Comparison of ENCODE assay signal across 1 cellular context in the genomic region with DNA sequence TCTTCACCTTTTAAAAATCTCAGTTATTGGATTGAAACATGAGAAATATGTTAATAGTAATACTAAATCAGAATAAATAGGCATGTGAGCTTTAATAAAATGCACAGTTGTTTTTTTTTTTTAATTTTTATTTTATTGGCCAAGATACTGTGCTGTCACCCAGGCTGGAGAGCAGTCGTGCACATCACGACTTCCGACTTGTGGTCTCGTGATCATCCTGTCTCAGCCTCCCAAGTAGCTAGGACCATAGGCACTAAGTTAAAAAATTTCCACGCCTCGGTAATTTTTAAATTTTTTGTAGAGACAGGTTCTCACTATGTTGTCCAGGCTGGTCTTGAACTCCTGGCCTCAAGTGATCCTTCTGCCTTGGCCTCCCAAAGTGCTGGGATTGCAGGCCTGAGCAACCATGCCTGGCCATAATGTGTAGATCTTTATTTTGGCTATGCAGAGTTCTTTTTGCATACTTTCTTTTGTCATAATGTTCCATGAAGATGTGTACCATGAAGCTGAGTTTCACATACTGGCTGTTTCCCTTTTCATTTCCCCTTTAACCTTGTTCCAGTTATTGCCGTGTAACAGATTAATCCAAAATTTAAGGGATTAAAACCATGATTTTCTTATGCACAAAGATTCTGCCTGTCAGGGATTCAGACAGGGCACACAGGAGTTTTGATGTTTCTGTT.
TF ChIP-seq lines count a peak whose summit lies in the region.

No MANE protein-coding gene starts in this region.

TF ChIP-seq in GM23338, 12 proteins besides CTCF, POLR2A, EP300 and RAD21:
- no peak for TF ChIP-seq NANOG (IDR thresholded peaks at IDR 0.05; ENCODE audit: borderline replicate concordance)
- TF ChIP-seq, protein P1, sequence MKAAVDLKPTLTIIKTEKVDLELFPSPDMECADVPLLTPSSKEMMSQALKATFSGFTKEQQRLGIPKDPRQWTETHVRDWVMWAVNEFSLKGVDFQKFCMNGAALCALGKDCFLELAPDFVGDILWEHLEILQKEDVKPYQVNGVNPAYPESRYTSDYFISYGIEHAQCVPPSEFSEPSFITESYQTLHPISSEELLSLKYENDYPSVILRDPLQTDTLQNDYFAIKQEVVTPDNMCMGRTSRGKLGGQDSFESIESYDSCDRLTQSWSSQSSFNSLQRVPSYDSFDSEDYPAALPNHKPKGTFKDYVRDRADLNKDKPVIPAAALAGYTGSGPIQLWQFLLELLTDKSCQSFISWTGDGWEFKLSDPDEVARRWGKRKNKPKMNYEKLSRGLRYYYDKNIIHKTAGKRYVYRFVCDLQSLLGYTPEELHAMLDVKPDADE (IDR thresholded peaks at IDR 0.05) = no peak
- TF ChIP-seq, protein P2, sequence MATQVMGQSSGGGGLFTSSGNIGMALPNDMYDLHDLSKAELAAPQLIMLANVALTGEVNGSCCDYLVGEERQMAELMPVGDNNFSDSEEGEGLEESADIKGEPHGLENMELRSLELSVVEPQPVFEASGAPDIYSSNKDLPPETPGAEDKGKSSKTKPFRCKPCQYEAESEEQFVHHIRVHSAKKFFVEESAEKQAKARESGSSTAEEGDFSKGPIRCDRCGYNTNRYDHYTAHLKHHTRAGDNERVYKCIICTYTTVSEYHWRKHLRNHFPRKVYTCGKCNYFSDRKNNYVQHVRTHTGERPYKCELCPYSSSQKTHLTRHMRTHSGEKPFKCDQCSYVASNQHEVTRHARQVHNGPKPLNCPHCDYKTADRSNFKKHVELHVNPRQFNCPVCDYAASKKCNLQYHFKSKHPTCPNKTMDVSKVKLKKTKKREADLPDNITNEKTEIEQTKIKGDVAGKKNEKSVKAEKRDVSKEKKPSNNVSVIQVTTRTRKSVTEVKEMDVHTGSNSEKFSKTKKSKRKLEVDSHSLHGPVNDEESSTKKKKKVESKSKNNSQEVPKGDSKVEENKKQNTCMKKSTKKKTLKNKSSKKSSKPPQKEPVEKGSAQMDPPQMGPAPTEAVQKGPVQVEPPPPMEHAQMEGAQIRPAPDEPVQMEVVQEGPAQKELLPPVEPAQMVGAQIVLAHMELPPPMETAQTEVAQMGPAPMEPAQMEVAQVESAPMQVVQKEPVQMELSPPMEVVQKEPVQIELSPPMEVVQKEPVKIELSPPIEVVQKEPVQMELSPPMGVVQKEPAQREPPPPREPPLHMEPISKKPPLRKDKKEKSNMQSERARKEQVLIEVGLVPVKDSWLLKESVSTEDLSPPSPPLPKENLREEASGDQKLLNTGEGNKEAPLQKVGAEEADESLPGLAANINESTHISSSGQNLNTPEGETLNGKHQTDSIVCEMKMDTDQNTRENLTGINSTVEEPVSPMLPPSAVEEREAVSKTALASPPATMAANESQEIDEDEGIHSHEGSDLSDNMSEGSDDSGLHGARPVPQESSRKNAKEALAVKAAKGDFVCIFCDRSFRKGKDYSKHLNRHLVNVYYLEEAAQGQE (IDR thresholded peaks at IDR 0.05; ENCODE audit: unreplicated experiment) = no peak
- TF ChIP-seq EZH2phosphoT487 (IDR thresholded peaks at IDR 0.05; ENCODE audit: unreplicated experiment) = no peak
- no peak for TF ChIP-seq STAT1 (IDR thresholded peaks at IDR 0.05; ENCODE audit: unreplicated experiment)
TF ChIP-seq in GM23338: peak in this region for 0.
